In the genomic region with DNA sequence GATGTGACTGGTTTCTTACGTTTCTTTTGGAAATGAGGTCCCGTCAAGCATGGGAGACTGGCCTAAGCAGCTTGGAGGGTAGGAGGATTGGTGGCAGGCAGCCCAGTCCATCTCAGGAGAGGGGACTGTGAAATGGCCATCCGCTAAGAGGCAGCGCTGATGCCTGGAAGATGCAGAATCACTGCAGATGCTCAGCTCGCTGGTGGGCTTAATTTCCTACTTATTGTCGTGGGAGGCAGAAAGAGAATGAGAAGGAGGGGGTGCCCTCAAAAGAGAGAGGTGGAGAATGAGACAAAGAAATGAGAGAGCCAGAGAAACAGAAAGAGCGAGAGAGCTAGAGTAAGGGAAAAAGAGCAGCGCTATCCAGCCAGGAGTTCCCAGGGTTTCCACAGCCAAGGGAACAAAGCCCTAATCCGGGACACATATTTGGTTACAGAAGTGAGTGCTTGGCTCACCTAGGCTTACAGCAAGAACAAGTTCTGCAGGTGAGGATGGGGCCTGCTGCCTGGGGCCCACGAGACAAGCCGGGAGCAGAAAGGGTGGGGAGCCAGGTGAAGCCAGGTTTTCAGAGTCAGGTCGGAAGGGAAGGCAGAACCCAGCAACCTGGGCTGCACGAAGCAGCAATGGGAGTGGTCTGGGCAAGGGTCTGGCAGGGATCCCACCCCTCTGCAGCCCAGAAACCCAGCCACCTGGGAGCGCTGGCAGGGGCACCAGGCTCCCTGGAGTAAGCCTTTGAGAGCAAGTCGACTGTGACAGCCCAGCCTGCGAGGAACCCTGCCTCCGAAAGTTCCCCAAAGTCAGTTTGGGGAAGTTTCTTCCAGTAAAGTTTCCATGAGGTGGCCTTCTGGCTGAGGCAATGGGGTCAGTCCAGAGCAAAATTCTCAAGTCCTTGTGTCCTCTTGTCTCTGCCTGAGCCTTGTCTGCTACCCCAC, we compare ENCODE assay signal across 11 cellular contexts. TPM values are rescaled to one million over a fixed set of nuclear protein-coding genes. Genes with fewer than 3 reads are reported as not detected.
DNase-seq lines count a peak whose midpoint lies in the region; ATAC-seq and TF ChIP-seq lines count a peak whose summit lies in the region.
"Had no signal": no experiment of that assay in that cellular context is flagged by ENCODE, and none has a peak within 500 bp of the region (broad histone marks: within the 10 kb centered on the region; RNA-seq: fewer than 3 reads in every experiment).

No MANE protein-coding gene starts in this region.

- H3K9ac ChIP-seq in H9 (ENCODE audit: extremely low read depth, insufficient read length, low read length), result no peak overlapping the region
- H3K9ac ChIP-seq in neuronal stem cell (ENCODE audit: low read depth, low read length, poor library complexity), result peak overlapping the region; percentile 64

- H2AFZ ChIP-seq in H9 (ENCODE audit: low read length), result no peak overlapping the region
- H2AFZ ChIP-seq in neuronal stem cell (ENCODE audit: low read length), result no peak overlapping the region

- H3K79me2 ChIP-seq in H9 (ENCODE audit: insufficient read depth, low read length), result no peaks in the 10 kb centered on the region

- H3T11ph ChIP-seq in H9 (ENCODE audit: low read length), result no peak overlapping the region

- no peaks in the 10 kb centered on the region for H3K4me1 ChIP-seq in H9 (ENCODE audit: insufficient read depth, low read length)
- peaks cover 20 to 72% of the 10 kb centered on the region in 2 donors for H3K4me1 ChIP-seq in adrenal gland (replicated peaks in 1 of 2)
- peaks cover 7 to 15% of the 10 kb centered on the region in 2 donors for H3K4me1 ChIP-seq in neuronal stem cell (ENCODE audit: control insufficient read depth in 2 of 2, insufficient read depth in 1 of 2, low read depth in 1 of 2, low read length in 2 of 2)

- H2BK5ac ChIP-seq in H9 (ENCODE audit: insufficient read length, low read length) (no peak overlapping the region), neuronal stem cell (ENCODE audit: low read length) (no peak overlapping the region)

- H2BK20ac ChIP-seq in H9 (ENCODE audit: low read depth, low read length, poor library complexity, severe bottlenecking), result no peak overlapping the region

- H2BK15ac ChIP-seq in H9 (ENCODE audit: low read depth, low read length) (no peak overlapping the region), neuronal stem cell (ENCODE audit: low read length) (no peak overlapping the region)

- H3K18ac ChIP-seq in H9 (ENCODE audit: insufficient read length, low read depth, low read length), result no peak overlapping the region
- H3K18ac ChIP-seq in neuronal stem cell (ENCODE audit: low read length), result peak overlapping the region; percentile 49

- H3K36me3 Mint-ChIP-seq in CD4-positive, alpha-beta T cell (ENCODE audit: low read depth), result peaks cover 40% of the 10 kb centered on the region
- H3K36me3 Mint-ChIP-seq in H9 (ENCODE audit: insufficient read depth in 1 of 3, low read depth in 3 of 3), result peaks cover 0 to 2% (median 0%) of the 10 kb centered on the region in 3 experiments; a peak in 2 of 7 replicates
- H3K36me3 Mint-ChIP-seq in T-helper 2 cell treated with Interferon-gamma antibody and Interleukin-4, amounts not matched to agents 5 μg/mL and 100 μg/mL, for 36 hours (ENCODE audit: low read depth), result peaks cover 17% of the 10 kb centered on the region

- H3K23me2 ChIP-seq in H9 (ENCODE audit: insufficient read length, low read depth, low read length, poor library complexity, severe bottlenecking), result peaks cover under 1% of the 10 kb centered on the region

- H3K27me3 Mint-ChIP-seq in CD4-positive, alpha-beta T cell, result no peaks in the 10 kb centered on the region
- H3K27me3 Mint-ChIP-seq in H9 (ENCODE audit: low read depth), result no peaks in the 10 kb centered on the region; the same call in 1 of the 2 replicates
- H3K27me3 Mint-ChIP-seq in T-helper 2 cell treated with Interferon-gamma antibody and Interleukin-4, amounts not matched to agents 5 μg/mL and 100 μg/mL, for 36 hours (ENCODE audit: low read depth), result no peaks in the 10 kb centered on the region

- TF ChIP-seq CTCF in CD4-positive, alpha-beta T cell (IDR thresholded peaks at IDR 0.05), result no peak
- no peak for TF ChIP-seq CTCF in H9 (conservative IDR thresholded peaks at IDR 0.05)
- no peak for TF ChIP-seq CTCF in adrenal gland (IDR thresholded peaks at IDR 0.05)

- H3K36me3 ChIP-seq in adrenal gland (replicated peaks in 1 of 2) (peaks cover 0 to 6% of the 10 kb centered on the region in 2 donors), neuronal stem cell (replicated peaks in 1 of 2; ENCODE audit: control insufficient read depth in 2 of 2, insufficient read depth in 2 of 2, low read length in 2 of 2) (no peaks in the 10 kb centered on the region)

- H3K23ac ChIP-seq in H9 (ENCODE audit: insufficient read length, low read depth, low read length) (no peak overlapping the region), neuronal stem cell (ENCODE audit: low read depth, low read length, poor library complexity) (peak overlapping the region; percentile 50)

- H3K27ac ChIP-seq in CD4-positive, alpha-beta T cell (ENCODE audit: low read depth, low read length), result no peak overlapping the region
- H3K27ac ChIP-seq in H9 (ENCODE audit: insufficient read length, low read depth, low read length), result no peak overlapping the region
- H3K27ac ChIP-seq in adrenal gland, result peak overlapping the region in 3 of 5 donors; percentile 26 to 91 (median 67)
- no peak overlapping the region for H3K27ac ChIP-seq in neuronal stem cell (replicated peaks; ENCODE audit: low read length)
- H3K27ac ChIP-seq: SJCRH30 had no signal

- H2BK12ac ChIP-seq in H9 (ENCODE audit: insufficient read length, low read depth, low read length), result no peak overlapping the region
- H2BK12ac ChIP-seq in neuronal stem cell (ENCODE audit: low read length), result peak overlapping the region; percentile 30

- DNase-seq in CD4-positive, alpha-beta T cell, result no peak
- DNase-seq in H9, result no peak
- peak in 3 of 7 donors; percentile 57 to 62 (median 58) for DNase-seq in adrenal gland
- DNase-seq in neuronal stem cell (ENCODE audit: low spot score), result no peak
- no peak for DNase-seq in activated effector memory CD4-positive, alpha-beta T cell treated with anti-CD3 and anti-CD28 coated beads, Interleukin-2, amount 50 U/mL, for 16 hours
- no peak for DNase-seq in T-helper 2 cell treated with Interferon-gamma antibody and Interleukin-4, amounts not matched to agents 5 μg/mL and 100 μg/mL, for 36 hours (ENCODE audit: low spot score)
- no peak for DNase-seq in NCI-H748 (lab: John Stamatoyannopoulos, UW; ENCODE audit: unreplicated experiment)
- DNase-seq: DMS53, NCI-H187, SJCRH30 had no signal

- H3K4me2 ChIP-seq in H9 (ENCODE audit: insufficient read depth, insufficient read length, low read length), result no peak overlapping the region
- no peak overlapping the region for H3K4me2 ChIP-seq in neuronal stem cell (ENCODE audit: insufficient read depth, low read length, poor library complexity, severe bottlenecking)

- H3K79me1 ChIP-seq in H9 (ENCODE audit: insufficient read depth, low read depth, low read length, poor library complexity, severe bottlenecking), result no peaks in the 10 kb centered on the region
- H3K79me1 ChIP-seq in neuronal stem cell (ENCODE audit: low read depth, low read length), result no peaks in the 10 kb centered on the region

- TF ChIP-seq POLR2A in adrenal gland (IDR thresholded peaks at IDR 0.05), result no peak

- H3K4ac ChIP-seq in H9 (ENCODE audit: low read depth, low read length) (no peak overlapping the region), neuronal stem cell (ENCODE audit: low read length) (no peak overlapping the region)

- no peak overlapping the region for H4K5ac ChIP-seq in H9 (ENCODE audit: insufficient read length, low read depth, low read length)

- no peak overlapping the region for H3K14ac ChIP-seq in H9 (ENCODE audit: insufficient read depth, low read length)
- H3K14ac ChIP-seq in neuronal stem cell (ENCODE audit: low read length), result peak overlapping the region; percentile 85

- H3K56ac ChIP-seq in H9 (ENCODE audit: insufficient read length, low read depth, low read length), result no peak overlapping the region

- intact Hi-C loops in CD4-positive, alpha-beta T cell (cut with DNase I, micrococcal nuclease), result no loop called here
- intact Hi-C loops in adrenal gland (cut with DNase I), result no loop called here

- H2AK5ac ChIP-seq in H9 (ENCODE audit: insufficient read length, low read length) (no peak overlapping the region), neuronal stem cell (ENCODE audit: low read depth, low read length) (peak overlapping the region; percentile 83)

- peak overlapping the region; percentile 45 for H3K4me3 Mint-ChIP-seq in CD4-positive, alpha-beta T cell
- H3K4me3 Mint-ChIP-seq in H9, result no peak overlapping the region
- no peak overlapping the region for H3K4me3 Mint-ChIP-seq in T-helper 2 cell treated with Interferon-gamma antibody and Interleukin-4, amounts not matched to agents 5 μg/mL and 100 μg/mL, for 36 hours

- no peaks in the 10 kb centered on the region for H3K9me3 Mint-ChIP-seq in CD4-positive, alpha-beta T cell
- no peaks in the 10 kb centered on the region for H3K9me3 Mint-ChIP-seq in H9
- no peaks in the 10 kb centered on the region for H3K9me3 Mint-ChIP-seq in T-helper 2 cell treated with Interferon-gamma antibody and Interleukin-4, amounts not matched to agents 5 μg/mL and 100 μg/mL, for 36 hours

- no CpG with 5 or more reads among the region's 17 CpGs for WGBS in H9 (ENCODE audit: extremely low coverage, insufficient read length, low lambda C conversion rate)
- WGBS in adrenal gland, 4 donors, result 79 to 87% (median 83%) methylated on average over 14 to 17 of the region's 17 CpGs
- no CpG with 5 or more reads among the region's 17 CpGs for WGBS in neuronal stem cell (ENCODE audit: extremely low coverage in 2 of 2, insufficient read length in 2 of 2, insufficient replicate concordance in 1 of 2), 2 donors

- H2BK120ac ChIP-seq in H9 (ENCODE audit: low read depth, low read length, poor library complexity, severe bottlenecking) (no peak overlapping the region), neuronal stem cell (ENCODE audit: low read depth, low read length) (no peak overlapping the region)

- H3K27ac Mint-ChIP-seq in CD4-positive, alpha-beta T cell, result peak overlapping the region; percentile 40
- peak overlapping the region in 2 of 3 experiments; percentile 35 to 78; a peak in 5 of 7 replicates for H3K27ac Mint-ChIP-seq in H9
- H3K27ac Mint-ChIP-seq in T-helper 2 cell treated with Interferon-gamma antibody and Interleukin-4, amounts not matched to agents 5 μg/mL and 100 μg/mL, for 36 hours, result no peak overlapping the region

- no peak overlapping the region for H4K91ac ChIP-seq in H9 (ENCODE audit: insufficient read length, low read depth, low read length)
- no peak overlapping the region for H4K91ac ChIP-seq in neuronal stem cell (ENCODE audit: low read depth, low read length, poor library complexity)

- no peaks in the 10 kb centered on the region for H3K27me3 ChIP-seq in CD4-positive, alpha-beta T cell (ENCODE audit: control insufficient read depth, insufficient read depth, low read length)
- H3K27me3 ChIP-seq in H9 (ENCODE audit: insufficient read depth, low read length) (no peaks in the 10 kb centered on the region), adrenal gland (no peaks in the 10 kb centered on the region), neuronal stem cell (ENCODE audit: control insufficient read depth in 3 of 3, insufficient read depth in 3 of 3, low read depth in 1 of 3, low read length in 3 of 3) (peaks cover 0 to 18% (median 0%) of the 10 kb centered on the region in 3 experiments)
- H3K27me3 ChIP-seq: SJCRH30 had no signal

- CTCF ChIA-PET in CD4-positive, alpha-beta T cell (lab: Charles Lee), result interaction anchor here (1.0 to 4.1 kb wide), 3 partner anchors 14 to 84 kb away, joined by 3 to 20 read pairs (median 6); no protein-coding TSS in a partner anchor

- peaks cover 54% of the 10 kb centered on the region for H3K4me1 Mint-ChIP-seq in CD4-positive, alpha-beta T cell (ENCODE audit: low read depth)
- peaks cover 21 to 29% of the 10 kb centered on the region in 2 experiments for H3K4me1 Mint-ChIP-seq in H9
- H3K4me1 Mint-ChIP-seq in T-helper 2 cell treated with Interferon-gamma antibody and Interleukin-4, amounts not matched to agents 5 μg/mL and 100 μg/mL, for 36 hours (ENCODE audit: low read depth), result peaks cover 34% of the 10 kb centered on the region

- no peaks in the 10 kb centered on the region for H4K20me1 ChIP-seq in H9 (ENCODE audit: control insufficient read depth, insufficient read depth, insufficient read length)

- H3K9me3 ChIP-seq in CD4-positive, alpha-beta T cell (ENCODE audit: control insufficient read depth, low read length), result no peaks in the 10 kb centered on the region
- no peaks in the 10 kb centered on the region for H3K9me3 ChIP-seq in H9 (ENCODE audit: control insufficient read depth, low read depth, low read length)
- no peaks in the 10 kb centered on the region for H3K9me3 ChIP-seq in adrenal gland (replicated peaks in 1 of 3)
- no peaks in the 10 kb centered on the region for H3K9me3 ChIP-seq in neuronal stem cell (replicated peaks in 1 of 2; ENCODE audit: control insufficient read depth in 2 of 2, insufficient read depth in 1 of 2, low read depth in 1 of 2, low read length in 2 of 2)
- H3K9me3 ChIP-seq: SJCRH30 had no signal

- no peak for ATAC-seq in CD4-positive, alpha-beta T cell (ENCODE audit: poor library complexity)
- ATAC-seq: HCT116 had no signal

- POLR2A ChIA-PET in CD4-positive, alpha-beta T cell (lab: Charles Lee), result interaction anchor here (6.2 kb wide), 1 partner anchor 9 kb away, joined by 83 read pairs; no protein-coding TSS in a partner anchor

- H4K8ac ChIP-seq in H9 (replicated peaks; ENCODE audit: insufficient read length, low read depth, low read length), result no peak overlapping the region
- no peak overlapping the region for H4K8ac ChIP-seq in neuronal stem cell (ENCODE audit: low read depth, low read length)

- no peak overlapping the region for H3K4me3 ChIP-seq in adrenal gland
- H3K4me3 ChIP-seq in neuronal stem cell (ENCODE audit: low read length in 2 of 2), result no peak overlapping the region
- H3K4me3 ChIP-seq: SJCRH30 had no signal

RNA-seq across cellular contexts. Expression of a gene that starts 5.8 kb away (rescaled TPM):
- 10 to 100 TPM; 62.0 to 63.6 TPM for total RNA-seq in CD4-positive, alpha-beta T cell
- total RNA-seq in H9 (2021) (27.7 and 31.1 TPM in 2 replicates), adrenal gland (100 to 1,000 TPM; 173 to 588 (median 259) TPM)
- 100 to 1,000 TPM; 150 to 327 (median 176) TPM for polyA plus RNA-seq in adrenal gland
- 10.7 TPM for polyA plus RNA-seq in neuronal stem cell (2013, experiment 1 of 2)
- 10.7 TPM for polyA plus RNA-seq in neuronal stem cell (2013, experiment 2 of 2)

Comparison
In these comparisons a context has a peak if more than half of its experiments do, and no peak if none do; other contexts are left out.
1. H3K27ac ChIP-seq: peak in adrenal gland (3 of 5); none in CD4-positive, alpha-beta T cell (single experiment), H9 (single experiment) and neuronal stem cell (single experiment).